Comparison of ENCODE assay signal across 13 cellular contexts in genomic region chr5:15452780-15453179, GRCh38. TPM values are rescaled to one million over a fixed set of nuclear protein-coding genes. Genes with fewer than 3 reads are reported as not detected.
"Had no signal": no experiment of that assay in that cellular context is flagged by ENCODE, and none has a peak within 500 bp of the region (broad histone marks: within the 10 kb centered on the region; RNA-seq: fewer than 3 reads in every experiment).

No MANE protein-coding gene starts in this region.

- H3K4me3 ChIP-seq: heart left ventricle, left lung, pancreas, SK-N-MC, upper lobe of left lung had no signal

- H3K36me3 ChIP-seq: heart left ventricle, left lung, pancreas, upper lobe of left lung had no signal

- H3K27me3 ChIP-seq: heart left ventricle, left lung, pancreas, upper lobe of left lung had no signal

- H3K9me3 ChIP-seq: pancreas, upper lobe of left lung had no signal

- DNase-seq: activated CD4-positive, alpha-beta memory T cell treated with anti-CD3 and anti-CD28 coated beads for 36 hours; activated gamma-delta T cell; activated T-cell treated with anti-CD3 and anti-CD28 coated beads, Interleukin-2, amount 50 U/mL, for 48 hours; caudate nucleus; foreskin melanocyte; left lung; pancreas; stimulated activated naive CD4-positive, alpha-beta T cell; T-cell; upper lobe of left lung had no signal

- H3K4me1 ChIP-seq: left lung, pancreas, upper lobe of left lung had no signal

- H3K27ac ChIP-seq: left lung, pancreas, SK-N-MC, upper lobe of left lung, VCaP had no signal

- ATAC-seq: left lung, pancreas, T-cell had no signal

RNA-seq across cellular contexts. Expression of gene FBXL7, which starts 47.2 kb away (rescaled TPM):
- total RNA-seq: activated CD4-positive, alpha-beta memory T cell treated with anti-CD3 and anti-CD28 coated beads for 36 hours had no signal
